ENCODE assay signal across 8 cellular contexts in the genomic region with DNA sequence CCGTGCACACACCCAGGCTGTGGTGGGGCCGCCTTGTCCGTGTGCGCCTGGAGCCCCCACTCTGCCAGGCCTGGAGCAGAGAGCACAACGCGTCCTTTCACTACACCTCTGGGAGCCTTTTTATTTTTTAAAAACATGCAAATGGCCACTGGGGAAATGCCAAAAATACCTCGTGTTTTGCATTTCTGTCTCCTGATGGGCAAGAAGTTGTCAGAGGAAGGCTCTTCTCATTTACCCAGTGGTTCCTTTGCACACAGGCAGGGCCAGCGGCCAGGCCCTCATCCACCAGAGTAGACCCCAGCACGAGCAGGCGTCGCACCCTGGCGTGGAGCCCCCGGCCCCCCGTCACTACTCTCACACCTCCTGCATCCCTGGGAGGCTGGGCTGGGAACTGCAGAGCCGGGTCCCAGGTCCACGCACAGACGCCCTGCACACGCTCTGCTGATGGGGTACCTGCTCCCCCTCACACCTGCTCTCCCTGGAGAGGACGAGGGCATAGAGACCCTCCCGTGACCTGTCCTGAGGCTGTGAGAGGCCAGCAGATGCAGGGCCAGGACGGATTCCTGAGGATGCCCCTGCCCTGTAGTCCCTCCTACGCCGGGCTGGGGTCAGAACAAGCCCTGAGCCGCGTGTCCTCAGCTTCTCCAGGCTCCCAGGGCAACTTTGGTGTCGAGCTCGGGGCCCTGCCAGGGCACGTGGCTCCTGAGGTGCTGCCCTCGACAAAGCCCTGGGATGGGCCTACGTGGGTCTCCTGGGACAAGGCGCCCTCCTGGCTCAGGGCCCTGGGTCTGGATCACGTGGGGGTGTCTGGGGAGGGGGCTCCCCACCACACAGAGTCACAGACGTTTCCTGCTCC.
DNase-seq lines count a peak whose midpoint lies in the region; ATAC-seq, FAIRE-seq and TF ChIP-seq lines count a peak whose summit lies in the region.

No MANE protein-coding gene starts in this region.

- TF ChIP-seq CTCF in GM06990 (IDR thresholded peaks at IDR 0.05; ENCODE audit: insufficient read depth, low read length, poor library complexity, severe bottlenecking) (no peak), dorsolateral prefrontal cortex (IDR thresholded peaks at IDR 0.05 in 54 of 56, conservative IDR thresholded peaks at IDR 0.05 in 2 of 56; ENCODE audit: low read depth in 1 of 56, partially characterized antibody in 56 of 56) (no peak)

- ATAC-seq in GM19372 (IDR thresholded peaks at IDR 0.05; ENCODE audit: low read depth, unreplicated experiment) (peak; percentile 71), HG03135 (IDR thresholded peaks at IDR 0.05; ENCODE audit: unreplicated experiment) (peak; percentile 58)

- intact Hi-C loops in dorsolateral prefrontal cortex (cut with DNase I), result no loop called here

- no peak overlapping the region for H3K27ac ChIP-seq in dorsolateral prefrontal cortex

- peak; percentile 63 for DNase-seq in GM06990 (ENCODE audit: extremely low read depth, insufficient read length)
- DNase-seq in astrocyte of the hippocampus (ENCODE audit: low read depth, low spot score), result peak; percentile 72
- no peak for DNase-seq in Kasumi-1 (lab: John Stamatoyannopoulos, UW)
- DNase-seq in dorsolateral prefrontal cortex, result no peak
- no peak for DNase-seq in putamen (ENCODE audit: low spot score)
- DNase-seq in RCC 7860 (ENCODE audit: low spot score), result no peak

- H3K27me3 ChIP-seq in GM06990 (replicated peaks; ENCODE audit: control insufficient read depth, insufficient read depth, low read length) (no peaks in the 10 kb centered on the region), dorsolateral prefrontal cortex (no peaks in the 10 kb centered on the region)

- H3K36me3 ChIP-seq in GM06990 (ENCODE audit: control insufficient read depth, insufficient read depth, low read length), result no peaks in the 10 kb centered on the region; the same call in 1 of the 2 replicates

- H3K4me3 ChIP-seq in GM06990 (replicated peaks; ENCODE audit: low read depth, low read length), result no peak overlapping the region
- H3K4me3 ChIP-seq in dorsolateral prefrontal cortex, result no peak overlapping the region

- FAIRE-seq in RCC 7860 (lab: Jason Lieb, UNC), result no peak

Comparison
In these comparisons a context has a peak if more than half of its experiments do, and no peak if none do; other contexts are left out.
1. DNase-seq: peak in GM06990 (single experiment) and astrocyte of the hippocampus (single experiment); none in Kasumi-1 (0 of 2), dorsolateral prefrontal cortex (0 of 10), putamen (single experiment) and RCC 7860 (single experiment).